Comparison of ENCODE assay signal across 1 cellular context in the genomic region with DNA sequence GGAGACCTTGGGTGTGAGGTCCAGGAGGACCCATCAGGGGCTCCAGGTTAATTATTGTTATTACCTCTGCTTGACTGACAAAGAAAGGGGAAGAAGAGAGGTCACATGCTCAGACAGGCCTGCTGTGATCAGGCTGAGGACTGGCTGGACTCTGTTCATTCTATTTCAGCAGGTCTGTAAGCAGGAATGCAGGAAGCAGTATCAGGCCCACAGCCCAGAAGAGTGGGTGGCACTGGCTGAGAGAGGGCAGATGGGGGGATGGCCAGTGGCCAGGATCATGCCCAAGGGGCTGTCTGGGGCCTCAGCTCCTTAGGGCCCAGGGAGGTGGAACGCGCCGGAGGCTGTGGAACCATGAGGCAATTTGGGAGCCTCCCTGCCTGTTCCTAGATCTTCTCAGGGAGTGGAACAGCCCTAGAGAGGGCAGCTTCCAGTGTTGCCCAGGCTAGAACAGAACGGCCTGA.
TF ChIP-seq lines count a peak whose summit lies in the region.

No MANE protein-coding gene starts in this region.

TF ChIP-seq in HepG2, 621 proteins besides CTCF, POLR2A, EP300 and RAD21 (continued from another document and continues in another):
- TF ChIP-seq, protein P1, sequence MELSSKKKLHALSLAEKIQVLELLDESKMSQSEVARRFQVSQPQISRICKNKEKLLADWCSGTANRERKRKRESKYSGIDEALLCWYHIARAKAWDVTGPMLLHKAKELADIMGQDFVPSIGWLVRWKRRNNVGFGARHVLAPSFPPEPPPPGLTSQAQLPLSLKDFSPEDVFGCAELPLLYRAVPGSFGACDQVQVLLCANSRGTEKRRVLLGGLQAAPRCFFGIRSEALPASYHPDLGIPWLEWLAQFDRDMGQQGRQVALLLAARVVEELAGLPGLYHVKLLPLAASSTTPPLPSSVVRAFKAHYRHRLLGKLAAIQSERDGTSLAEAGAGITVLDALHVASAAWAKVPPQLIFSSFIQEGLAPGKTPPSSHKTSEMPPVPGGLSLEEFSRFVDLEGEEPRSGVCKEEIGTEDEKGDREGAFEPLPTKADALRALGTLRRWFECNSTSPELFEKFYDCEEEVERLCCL (CRISPR knock-in tag; IDR thresholded peaks at IDR 0.05; ENCODE audit: borderline replicate concordance), result no peak
- TF ChIP-seq MYNN (CRISPR knock-in tag; IDR thresholded peaks at IDR 0.05; ENCODE audit: low read depth) (no peak), ZNF616 (CRISPR knock-in tag; IDR thresholded peaks at IDR 0.05; ENCODE audit: low read depth) (no peak), ZNF747 (CRISPR knock-in tag; IDR thresholded peaks at IDR 0.05; ENCODE audit: borderline replicate concordance) (peak; percentile 83; the same call in 1 of the 2 replicates), ZNF605 (CRISPR knock-in tag; IDR thresholded peaks at IDR 0.05) (peak; percentile 77), SIX1 (CRISPR knock-in tag; IDR thresholded peaks at IDR 0.05; ENCODE audit: borderline replicate concordance) (no peak), PHF8 (CRISPR knock-in tag; IDR thresholded peaks at IDR 0.05) (peak; percentile 50), ZNF570 (CRISPR knock-in tag; IDR thresholded peaks at IDR 0.05; ENCODE audit: borderline replicate concordance) (no peak), ARNTL (CRISPR knock-in tag; IDR thresholded peaks at IDR 0.05) (peak; percentile 24; the same call in 1 of the 2 replicates), ZNF883 (CRISPR knock-in tag; IDR thresholded peaks at IDR 0.05; ENCODE audit: not compliant biosample characterization) (no peak), SRF (IDR thresholded peaks at IDR 0.05; ENCODE audit: low read depth, low read length) (no peak), ZNF773 (CRISPR knock-in tag; IDR thresholded peaks at IDR 0.05; ENCODE audit: borderline replicate concordance) (no peak), ZNF33A (CRISPR knock-in tag; IDR thresholded peaks at IDR 0.05; ENCODE audit: borderline replicate concordance) (no peak), KLF16 (CRISPR knock-in tag; IDR thresholded peaks at IDR 0.05) (no peak), NFIB (CRISPR knock-in tag; IDR thresholded peaks at IDR 0.05; ENCODE audit: borderline replicate concordance) (no peak), MBD4 (IDR thresholded peaks at IDR 0.05; ENCODE audit: borderline replicate concordance, low read length) (no peak), ZNF790 (CRISPR knock-in tag; IDR thresholded peaks at IDR 0.05; ENCODE audit: borderline replicate concordance) (no peak), ZBTB7A (CRISPR knock-in tag; IDR thresholded peaks at IDR 0.05) (no peak), SKI (IDR thresholded peaks at IDR 0.05; ENCODE audit: partially characterized antibody) (no peak), SRSF4 (IDR thresholded peaks at IDR 0.05; ENCODE audit: low read depth, low read length, poor library complexity, severe bottlenecking) (no peak), ZNF296 (CRISPR knock-in tag; conservative IDR thresholded peaks at IDR 0.05) (no peak), ZNF3 (CRISPR knock-in tag; IDR thresholded peaks at IDR 0.05) (no peak), ZNF879 (CRISPR knock-in tag; IDR thresholded peaks at IDR 0.05) (no peak)
- TF ChIP-seq, protein P2, sequence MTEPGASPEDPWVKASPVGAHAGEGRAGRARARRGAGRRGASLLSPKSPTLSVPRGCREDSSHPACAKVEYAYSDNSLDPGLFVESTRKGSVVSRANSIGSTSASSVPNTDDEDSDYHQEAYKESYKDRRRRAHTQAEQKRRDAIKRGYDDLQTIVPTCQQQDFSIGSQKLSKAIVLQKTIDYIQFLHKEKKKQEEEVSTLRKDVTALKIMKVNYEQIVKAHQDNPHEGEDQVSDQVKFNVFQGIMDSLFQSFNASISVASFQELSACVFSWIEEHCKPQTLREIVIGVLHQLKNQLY (CRISPR knock-in tag; IDR thresholded peaks at IDR 0.05), result 0 out of 2 replicates have a peak, but pooled peaks have one; percentile 56
- TF ChIP-seq, protein P3, sequence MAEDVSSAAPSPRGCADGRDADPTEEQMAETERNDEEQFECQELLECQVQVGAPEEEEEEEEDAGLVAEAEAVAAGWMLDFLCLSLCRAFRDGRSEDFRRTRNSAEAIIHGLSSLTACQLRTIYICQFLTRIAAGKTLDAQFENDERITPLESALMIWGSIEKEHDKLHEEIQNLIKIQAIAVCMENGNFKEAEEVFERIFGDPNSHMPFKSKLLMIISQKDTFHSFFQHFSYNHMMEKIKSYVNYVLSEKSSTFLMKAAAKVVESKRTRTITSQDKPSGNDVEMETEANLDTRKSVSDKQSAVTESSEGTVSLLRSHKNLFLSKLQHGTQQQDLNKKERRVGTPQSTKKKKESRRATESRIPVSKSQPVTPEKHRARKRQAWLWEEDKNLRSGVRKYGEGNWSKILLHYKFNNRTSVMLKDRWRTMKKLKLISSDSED (CRISPR knock-in tag; IDR thresholded peaks at IDR 0.05), result no peak
- TF ChIP-seq, protein P4, sequence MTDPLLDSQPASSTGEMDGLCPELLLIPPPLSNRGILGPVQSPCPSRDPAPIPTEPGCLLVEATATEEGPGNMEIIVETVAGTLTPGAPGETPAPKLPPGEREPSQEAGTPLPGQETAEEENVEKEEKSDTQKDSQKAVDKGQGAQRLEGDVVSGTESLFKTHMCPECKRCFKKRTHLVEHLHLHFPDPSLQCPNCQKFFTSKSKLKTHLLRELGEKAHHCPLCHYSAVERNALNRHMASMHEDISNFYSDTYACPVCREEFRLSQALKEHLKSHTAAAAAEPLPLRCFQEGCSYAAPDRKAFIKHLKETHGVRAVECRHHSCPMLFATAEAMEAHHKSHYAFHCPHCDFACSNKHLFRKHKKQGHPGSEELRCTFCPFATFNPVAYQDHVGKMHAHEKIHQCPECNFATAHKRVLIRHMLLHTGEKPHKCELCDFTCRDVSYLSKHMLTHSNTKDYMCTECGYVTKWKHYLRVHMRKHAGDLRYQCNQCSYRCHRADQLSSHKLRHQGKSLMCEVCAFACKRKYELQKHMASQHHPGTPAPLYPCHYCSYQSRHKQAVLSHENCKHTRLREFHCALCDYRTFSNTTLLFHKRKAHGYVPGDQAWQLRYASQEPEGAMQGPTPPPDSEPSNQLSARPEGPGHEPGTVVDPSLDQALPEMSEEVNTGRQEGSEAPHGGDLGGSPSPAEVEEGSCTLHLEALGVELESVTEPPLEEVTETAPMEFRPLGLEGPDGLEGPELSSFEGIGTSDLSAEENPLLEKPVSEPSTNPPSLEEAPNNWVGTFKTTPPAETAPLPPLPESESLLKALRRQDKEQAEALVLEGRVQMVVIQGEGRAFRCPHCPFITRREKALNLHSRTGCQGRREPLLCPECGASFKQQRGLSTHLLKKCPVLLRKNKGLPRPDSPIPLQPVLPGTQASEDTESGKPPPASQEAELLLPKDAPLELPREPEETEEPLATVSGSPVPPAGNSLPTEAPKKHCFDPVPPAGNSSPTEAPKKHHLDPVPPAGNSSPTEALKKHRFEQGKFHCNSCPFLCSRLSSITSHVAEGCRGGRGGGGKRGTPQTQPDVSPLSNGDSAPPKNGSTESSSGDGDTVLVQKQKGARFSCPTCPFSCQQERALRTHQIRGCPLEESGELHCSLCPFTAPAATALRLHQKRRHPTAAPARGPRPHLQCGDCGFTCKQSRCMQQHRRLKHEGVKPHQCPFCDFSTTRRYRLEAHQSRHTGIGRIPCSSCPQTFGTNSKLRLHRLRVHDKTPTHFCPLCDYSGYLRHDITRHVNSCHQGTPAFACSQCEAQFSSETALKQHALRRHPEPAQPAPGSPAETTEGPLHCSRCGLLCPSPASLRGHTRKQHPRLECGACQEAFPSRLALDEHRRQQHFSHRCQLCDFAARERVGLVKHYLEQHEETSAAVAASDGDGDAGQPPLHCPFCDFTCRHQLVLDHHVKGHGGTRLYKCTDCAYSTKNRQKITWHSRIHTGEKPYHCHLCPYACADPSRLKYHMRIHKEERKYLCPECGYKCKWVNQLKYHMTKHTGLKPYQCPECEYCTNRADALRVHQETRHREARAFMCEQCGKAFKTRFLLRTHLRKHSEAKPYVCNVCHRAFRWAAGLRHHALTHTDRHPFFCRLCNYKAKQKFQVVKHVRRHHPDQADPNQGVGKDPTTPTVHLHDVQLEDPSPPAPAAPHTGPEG (CRISPR knock-in tag; IDR thresholded peaks at IDR 0.05), result no peak
- TF ChIP-seq, protein P5, sequence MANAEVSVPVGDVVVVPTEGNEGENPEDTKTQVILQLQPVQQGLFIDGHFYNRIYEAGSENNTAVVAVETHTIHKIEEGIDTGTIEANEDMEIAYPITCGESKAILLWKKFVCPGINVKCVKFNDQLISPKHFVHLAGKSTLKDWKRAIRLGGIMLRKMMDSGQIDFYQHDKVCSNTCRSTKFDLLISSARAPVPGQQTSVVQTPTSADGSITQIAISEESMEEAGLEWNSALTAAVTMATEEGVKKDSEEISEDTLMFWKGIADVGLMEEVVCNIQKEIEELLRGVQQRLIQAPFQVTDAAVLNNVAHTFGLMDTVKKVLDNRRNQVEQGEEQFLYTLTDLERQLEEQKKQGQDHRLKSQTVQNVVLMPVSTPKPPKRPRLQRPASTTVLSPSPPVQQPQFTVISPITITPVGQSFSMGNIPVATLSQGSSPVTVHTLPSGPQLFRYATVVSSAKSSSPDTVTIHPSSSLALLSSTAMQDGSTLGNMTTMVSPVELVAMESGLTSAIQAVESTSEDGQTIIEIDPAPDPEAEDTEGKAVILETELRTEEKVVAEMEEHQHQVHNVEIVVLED (CRISPR knock-in tag; IDR thresholded peaks at IDR 0.05; ENCODE audit: borderline replicate concordance), result peak; percentile 34; the same call in 1 of the 2 replicates
- TF ChIP-seq, protein P6, sequence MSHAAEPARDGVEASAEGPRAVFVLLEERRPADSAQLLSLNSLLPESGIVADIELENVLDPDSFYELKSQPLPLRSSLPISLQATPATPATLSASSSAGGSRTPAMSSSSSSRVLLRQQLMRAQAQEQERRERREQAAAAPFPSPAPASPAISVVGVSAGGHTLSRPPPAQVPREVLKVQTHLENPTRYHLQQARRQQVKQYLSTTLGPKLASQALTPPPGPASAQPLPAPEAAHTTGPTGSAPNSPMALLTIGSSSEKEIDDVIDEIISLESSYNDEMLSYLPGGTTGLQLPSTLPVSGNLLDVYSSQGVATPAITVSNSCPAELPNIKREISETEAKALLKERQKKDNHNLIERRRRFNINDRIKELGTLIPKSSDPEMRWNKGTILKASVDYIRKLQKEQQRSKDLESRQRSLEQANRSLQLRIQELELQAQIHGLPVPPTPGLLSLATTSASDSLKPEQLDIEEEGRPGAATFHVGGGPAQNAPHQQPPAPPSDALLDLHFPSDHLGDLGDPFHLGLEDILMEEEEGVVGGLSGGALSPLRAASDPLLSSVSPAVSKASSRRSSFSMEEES (CRISPR knock-in tag; IDR thresholded peaks at IDR 0.05), result peak; percentile 90
- TF ChIP-seq, protein P7, sequence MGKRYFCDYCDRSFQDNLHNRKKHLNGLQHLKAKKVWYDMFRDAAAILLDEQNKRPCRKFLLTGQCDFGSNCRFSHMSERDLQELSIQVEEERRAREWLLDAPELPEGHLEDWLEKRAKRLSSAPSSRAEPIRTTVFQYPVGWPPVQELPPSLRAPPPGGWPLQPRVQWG (CRISPR knock-in tag; IDR thresholded peaks at IDR 0.05; ENCODE audit: borderline replicate concordance, low read depth), result no peak
- TF ChIP-seq, protein P8, sequence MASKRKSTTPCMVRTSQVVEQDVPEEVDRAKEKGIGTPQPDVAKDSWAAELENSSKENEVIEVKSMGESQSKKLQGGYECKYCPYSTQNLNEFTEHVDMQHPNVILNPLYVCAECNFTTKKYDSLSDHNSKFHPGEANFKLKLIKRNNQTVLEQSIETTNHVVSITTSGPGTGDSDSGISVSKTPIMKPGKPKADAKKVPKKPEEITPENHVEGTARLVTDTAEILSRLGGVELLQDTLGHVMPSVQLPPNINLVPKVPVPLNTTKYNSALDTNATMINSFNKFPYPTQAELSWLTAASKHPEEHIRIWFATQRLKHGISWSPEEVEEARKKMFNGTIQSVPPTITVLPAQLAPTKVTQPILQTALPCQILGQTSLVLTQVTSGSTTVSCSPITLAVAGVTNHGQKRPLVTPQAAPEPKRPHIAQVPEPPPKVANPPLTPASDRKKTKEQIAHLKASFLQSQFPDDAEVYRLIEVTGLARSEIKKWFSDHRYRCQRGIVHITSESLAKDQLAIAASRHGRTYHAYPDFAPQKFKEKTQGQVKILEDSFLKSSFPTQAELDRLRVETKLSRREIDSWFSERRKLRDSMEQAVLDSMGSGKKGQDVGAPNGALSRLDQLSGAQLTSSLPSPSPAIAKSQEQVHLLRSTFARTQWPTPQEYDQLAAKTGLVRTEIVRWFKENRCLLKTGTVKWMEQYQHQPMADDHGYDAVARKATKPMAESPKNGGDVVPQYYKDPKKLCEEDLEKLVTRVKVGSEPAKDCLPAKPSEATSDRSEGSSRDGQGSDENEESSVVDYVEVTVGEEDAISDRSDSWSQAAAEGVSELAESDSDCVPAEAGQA (IDR thresholded peaks at IDR 0.05; ENCODE audit: low read depth), result no peak
- TF ChIP-seq, protein P8 (CRISPR knock-in tag; IDR thresholded peaks at IDR 0.05; ENCODE audit: borderline replicate concordance), result no peak
- TF ChIP-seq, protein P9, sequence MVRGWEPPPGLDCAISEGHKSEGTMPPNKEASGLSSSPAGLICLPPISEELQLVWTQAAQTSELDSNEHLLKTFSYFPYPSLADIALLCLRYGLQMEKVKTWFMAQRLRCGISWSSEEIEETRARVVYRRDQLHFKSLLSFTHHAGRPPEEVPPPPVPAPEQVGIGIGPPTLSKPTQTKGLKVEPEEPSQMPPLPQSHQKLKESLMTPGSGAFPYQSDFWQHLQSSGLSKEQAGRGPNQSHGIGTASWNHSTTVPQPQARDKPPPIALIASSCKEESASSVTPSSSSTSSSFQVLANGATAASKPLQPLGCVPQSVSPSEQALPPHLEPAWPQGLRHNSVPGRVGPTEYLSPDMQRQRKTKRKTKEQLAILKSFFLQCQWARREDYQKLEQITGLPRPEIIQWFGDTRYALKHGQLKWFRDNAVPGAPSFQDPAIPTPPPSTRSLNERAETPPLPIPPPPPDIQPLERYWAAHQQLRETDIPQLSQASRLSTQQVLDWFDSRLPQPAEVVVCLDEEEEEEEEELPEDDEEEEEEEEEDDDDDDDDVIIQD (CRISPR knock-in tag; IDR thresholded peaks at IDR 0.05; ENCODE audit: low read depth), result no peak
- TF ChIP-seq, protein P10, sequence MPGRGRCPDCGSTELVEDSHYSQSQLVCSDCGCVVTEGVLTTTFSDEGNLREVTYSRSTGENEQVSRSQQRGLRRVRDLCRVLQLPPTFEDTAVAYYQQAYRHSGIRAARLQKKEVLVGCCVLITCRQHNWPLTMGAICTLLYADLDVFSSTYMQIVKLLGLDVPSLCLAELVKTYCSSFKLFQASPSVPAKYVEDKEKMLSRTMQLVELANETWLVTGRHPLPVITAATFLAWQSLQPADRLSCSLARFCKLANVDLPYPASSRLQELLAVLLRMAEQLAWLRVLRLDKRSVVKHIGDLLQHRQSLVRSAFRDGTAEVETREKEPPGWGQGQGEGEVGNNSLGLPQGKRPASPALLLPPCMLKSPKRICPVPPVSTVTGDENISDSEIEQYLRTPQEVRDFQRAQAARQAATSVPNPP (CRISPR knock-in tag; IDR thresholded peaks at IDR 0.05), result no peak
